1 cellular context compared by ENCODE assay signal in genomic region chr1:171373357-171374122, GRCh38. TPM values are rescaled to one million over a fixed set of nuclear protein-coding genes. Genes with fewer than 3 reads are reported as not detected.
"Had no signal": no experiment of that assay in that cellular context is flagged by ENCODE, and none has a peak within 500 bp of the region (broad histone marks: within the 10 kb centered on the region; RNA-seq: fewer than 3 reads in every experiment).

No MANE protein-coding gene starts in this region.

RNA-seq across cellular contexts. Expression of gene FMO4, which starts 59.6 kb away (rescaled TPM):
- polyA plus RNA-seq: neural cell had no signal
